8 cellular contexts compared by ENCODE assay signal in the genomic region with DNA sequence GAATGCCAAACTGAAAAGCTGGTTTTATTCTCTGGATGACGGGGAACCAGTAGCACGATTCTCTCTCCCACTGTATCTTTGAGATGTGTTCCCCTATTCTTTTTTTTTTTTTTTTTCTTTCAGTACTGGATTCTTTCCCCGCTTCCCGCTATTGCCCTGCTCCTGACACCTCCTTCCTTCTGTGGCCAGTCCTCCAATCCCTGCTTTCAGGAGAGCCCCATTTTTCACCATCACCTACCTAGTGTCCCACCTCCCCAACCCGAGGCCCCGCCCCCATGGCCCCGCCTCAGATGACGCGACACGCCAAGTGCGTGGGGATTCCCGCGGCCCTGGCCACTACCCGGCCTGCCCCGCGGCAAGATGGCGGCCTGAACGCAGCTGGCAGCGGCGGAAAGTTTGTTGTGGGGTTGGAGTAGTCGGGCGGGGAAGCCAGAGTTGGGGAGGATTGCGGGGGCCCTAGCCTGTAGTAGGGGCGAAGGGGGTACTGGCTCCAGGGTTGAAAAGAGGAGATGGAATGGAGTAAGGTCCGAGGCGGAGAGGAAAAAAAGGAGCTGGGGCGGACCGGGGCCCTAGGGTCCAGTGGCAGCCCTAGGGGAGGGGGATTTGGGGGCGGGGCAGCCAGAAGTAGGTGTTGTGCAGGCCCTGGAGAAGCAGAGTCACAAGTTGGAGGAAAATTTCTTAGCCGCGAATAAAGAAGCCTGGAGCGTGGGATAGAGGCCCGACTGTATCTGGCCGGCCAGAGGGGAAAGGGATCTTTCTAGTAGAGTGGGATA. TPM values are rescaled to one million over a fixed set of nuclear protein-coding genes. Genes with fewer than 3 reads are reported as not detected.
DNase-seq lines count a peak whose midpoint lies in the region; ATAC-seq and TF ChIP-seq lines count a peak whose summit lies in the region.

A gene with protein sequence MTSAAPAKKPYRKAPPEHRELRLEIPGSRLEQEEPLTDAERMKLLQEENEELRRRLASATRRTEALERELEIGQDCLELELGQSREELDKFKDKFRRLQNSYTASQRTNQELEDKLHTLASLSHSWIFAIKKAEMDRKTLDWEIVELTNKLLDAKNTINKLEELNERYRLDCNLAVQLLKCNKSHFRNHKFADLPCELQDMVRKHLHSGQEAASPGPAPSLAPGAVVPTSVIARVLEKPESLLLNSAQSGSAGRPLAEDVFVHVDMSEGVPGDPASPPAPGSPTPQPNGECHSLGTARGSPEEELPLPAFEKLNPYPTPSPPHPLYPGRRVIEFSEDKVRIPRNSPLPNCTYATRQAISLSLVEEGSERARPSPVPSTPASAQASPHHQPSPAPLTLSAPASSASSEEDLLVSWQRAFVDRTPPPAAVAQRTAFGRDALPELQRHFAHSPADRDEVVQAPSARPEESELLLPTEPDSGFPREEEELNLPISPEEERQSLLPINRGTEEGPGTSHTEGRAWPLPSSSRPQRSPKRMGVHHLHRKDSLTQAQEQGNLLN (plus strand): TSS at position 336 of the 773 bp plus-strand sequence. CDS start 21,432 bp downstream, outside the sequence.

- H3K27me3 ChIP-seq in GM23248 (replicated peaks; ENCODE audit: insufficient read depth) (no peaks in the 10 kb centered on the region), MM.1S (replicated peaks; ENCODE audit: insufficient read depth, low read length) (no peaks in the 10 kb centered on the region), SJSA1 (replicated peaks) (no peaks in the 10 kb centered on the region), foreskin keratinocyte (no peaks in the 10 kb centered on the region), neural progenitor cell (no peaks in the 10 kb centered on the region), stomach smooth muscle (ENCODE audit: control insufficient read depth in 1 of 2, insufficient read depth in 2 of 2, low read length in 2 of 2) (no peaks in the 10 kb centered on the region)

- no peaks in the 10 kb centered on the region for H3K9me3 Mint-ChIP-seq in neural progenitor cell

- H3K4me1 ChIP-seq in GM23248 (ENCODE audit: insufficient read depth) (peaks cover 10% of the 10 kb centered on the region), MM.1S (ENCODE audit: low read length) (peaks cover 7% of the 10 kb centered on the region), SJSA1 (replicated peaks) (peaks cover 9% of the 10 kb centered on the region), foreskin keratinocyte (peaks cover 10% of the 10 kb centered on the region), neural progenitor cell (peaks cover 17% of the 10 kb centered on the region), stomach smooth muscle (ENCODE audit: control insufficient read depth, insufficient read depth, low read length) (peaks cover 15% of the 10 kb centered on the region)

- 3% methylated on average over 24 to 34 of the region's 34 CpGs for WGBS in GM23248 (ENCODE audit: low coverage in 1 of 2, low lambda C conversion rate in 2 of 2, missing lambda C conversion rate in 2 of 2), 2 experiments

- no peaks in the 10 kb centered on the region for H3K27me3 Mint-ChIP-seq in neural progenitor cell (ENCODE audit: insufficient read depth, low read depth)

- peak within 1 kb of the TSS; percentile 96 for H3K9ac ChIP-seq in GM23248
- peak within 1 kb of the TSS; percentile 85 for H3K9ac ChIP-seq in MM.1S (ENCODE audit: low read length)
- H3K9ac ChIP-seq in neural progenitor cell, result peak within 1 kb of the TSS; percentile 77
- H3K9ac ChIP-seq in stomach smooth muscle (ENCODE audit: low read length in 2 of 2), result peak within 1 kb of the TSS; percentile 75 to 95

- H3K36me3 Mint-ChIP-seq in neural progenitor cell, result peaks cover 5% of the 10 kb centered on the region

- H2AFZ ChIP-seq in GM23248 (peak within 1 kb of the TSS; percentile 94), MM.1S (ENCODE audit: low read length) (peak within 1 kb of the TSS; percentile 95), neural progenitor cell (replicated peaks) (peak within 1 kb of the TSS; percentile 98)

- peak within 1 kb of the TSS; percentile 64 for H3K27ac Mint-ChIP-seq in neural progenitor cell

- H3F3A ChIP-seq in GM23248 (ENCODE audit: insufficient read depth) (peaks cover 7% of the 10 kb centered on the region; the same call in 1 of the 2 replicates), MM.1S (ENCODE audit: insufficient read depth, low read length) (no peaks in the 10 kb centered on the region), neural progenitor cell (ENCODE audit: low read depth) (no peaks in the 10 kb centered on the region)

- peak within 1 kb of the TSS; percentile 90 for H3K4me3 Mint-ChIP-seq in neural progenitor cell

- ATAC-seq in foreskin keratinocyte, result peak; percentile 78

- no peak for TF ChIP-seq CTCF in MM.1S (IDR thresholded peaks at IDR 0.05; ENCODE audit: low read length)
- TF ChIP-seq CTCF in foreskin keratinocyte (conservative IDR thresholded peaks at IDR 0.05), result no peak
- TF ChIP-seq CTCF in neural progenitor cell (IDR thresholded peaks at IDR 0.05), result no peak

- H3K4me3 ChIP-seq in GM23248 (peak within 1 kb of the TSS; percentile 93), MM.1S (ENCODE audit: low read length) (peak within 1 kb of the TSS; percentile 79), SJSA1 (peak within 1 kb of the TSS; percentile 57), neural progenitor cell (peak within 1 kb of the TSS; percentile 76), stomach smooth muscle (ENCODE audit: low read length in 2 of 2) (peak within 1 kb of the TSS; percentile 71 to 86)

- H3K4me2 ChIP-seq in GM23248 (ENCODE audit: unreplicated experiment) (peak within 1 kb of the TSS; percentile 89), MM.1S (ENCODE audit: low read depth, low read length) (peak within 1 kb of the TSS; percentile 98), neural progenitor cell (peak within 1 kb of the TSS; percentile 94)

- H3K9me3 ChIP-seq in GM23248 (ENCODE audit: low read depth), result no peaks in the 10 kb centered on the region
- H3K9me3 ChIP-seq in MM.1S (replicated peaks; ENCODE audit: insufficient read depth, low read length), result no peaks in the 10 kb centered on the region
- H3K9me3 ChIP-seq in SJSA1 (replicated peaks), result no peaks in the 10 kb centered on the region
- H3K9me3 ChIP-seq in neural progenitor cell (ENCODE audit: low read depth), result no peaks in the 10 kb centered on the region
- H3K9me3 ChIP-seq in stomach smooth muscle (ENCODE audit: control insufficient read depth in 2 of 2, low read length in 2 of 2), result no peaks in the 10 kb centered on the region

- in situ Hi-C loops in GM23248 (cut with MboI), result no loop called here

- DNase-seq in DMS79 treated with DMSO at 0.1 percent for 48 hours (lab: John Stamatoyannopoulos, UW) (peak; percentile 92), GM23248 (peak; percentile 92), MM.1S (peak; percentile 88), SJSA1 (ENCODE audit: low read depth in 1 of 2, low spot score in 2 of 2) (peak; percentile 38 to 91), foreskin keratinocyte (peak in 1 of 2 donors; percentile 64), neural progenitor cell (ENCODE audit: low spot score) (peak; percentile 92)
- DNase-seq in activated gamma-delta T cell treated with anti-CD3 and anti-CD28 coated beads, Interleukin-2, amount 50 U/mL, for 16 hours (ENCODE audit: low read depth), result peak; percentile 96

- H3K4me1 Mint-ChIP-seq in neural progenitor cell, result peaks cover 35% of the 10 kb centered on the region

- peak within 1 kb of the TSS; percentile 45 for H3K27ac ChIP-seq in GM23248
- peak within 1 kb of the TSS; percentile 32; the same call in 1 of the 2 replicates for H3K27ac ChIP-seq in MM.1S (ENCODE audit: low read length)
- H3K27ac ChIP-seq in SJSA1, result peak within 1 kb of the TSS; percentile 76
- peak within 1 kb of the TSS; percentile 61 for H3K27ac ChIP-seq in foreskin keratinocyte
- peak within 1 kb of the TSS; percentile 30 for H3K27ac ChIP-seq in neural progenitor cell
- H3K27ac ChIP-seq in stomach smooth muscle (ENCODE audit: low read length), result peak within 1 kb of the TSS; percentile 58

- no peaks in the 10 kb centered on the region for H3K9me2 ChIP-seq in GM23248 (ENCODE audit: insufficient read depth)
- no peaks in the 10 kb centered on the region for H3K9me2 ChIP-seq in MM.1S (replicated peaks; ENCODE audit: insufficient read depth, low read length)

- H3K79me2 ChIP-seq in GM23248 (ENCODE audit: insufficient read depth), result no peaks in the 10 kb centered on the region; the same call in none of the 2 replicates
- peaks cover 46% of the 10 kb centered on the region for H3K79me2 ChIP-seq in MM.1S (ENCODE audit: low read length)
- peaks cover 39% of the 10 kb centered on the region for H3K79me2 ChIP-seq in neural progenitor cell (ENCODE audit: low read depth)

- no peaks in the 10 kb centered on the region for H4K20me1 ChIP-seq in GM23248 (ENCODE audit: insufficient read depth)
- no peaks in the 10 kb centered on the region for H4K20me1 ChIP-seq in MM.1S (ENCODE audit: insufficient read depth, low read length)
- peaks cover 33% of the 10 kb centered on the region for H4K20me1 ChIP-seq in neural progenitor cell (ENCODE audit: low read depth)

- no peaks in the 10 kb centered on the region for H3K36me3 ChIP-seq in GM23248 (ENCODE audit: low read depth)
- no peaks in the 10 kb centered on the region for H3K36me3 ChIP-seq in MM.1S (replicated peaks; ENCODE audit: insufficient read depth, low read length)
- H3K36me3 ChIP-seq in SJSA1, result peaks cover 13% of the 10 kb centered on the region
- no peaks in the 10 kb centered on the region for H3K36me3 ChIP-seq in neural progenitor cell
- no peaks in the 10 kb centered on the region for H3K36me3 ChIP-seq in stomach smooth muscle (ENCODE audit: control insufficient read depth in 2 of 2, insufficient read depth in 2 of 2, low read length in 2 of 2)

RNA-seq across cellular contexts. Expression of the gene that starts here (rescaled TPM):
- total RNA-seq in GM23248 (2014; rRNA removed; shearing (Covaris generic)), result 17.7 and 32.9 TPM in 2 replicates
- polyA plus RNA-seq in GM23248 (2016; fragmentation: Nextera tagmentation; extraction: Ambion mirVana) (12.7 and 16.0 TPM in 2 replicates), foreskin keratinocyte (28.6 and 28.8 TPM in 2 replicates)
- 18.5 and 24.8 TPM in 2 replicates for total RNA-seq in SJSA1 (2014; rRNA removed; shearing (Covaris generic))
- total RNA-seq in foreskin keratinocyte (28.6 and 29.7 TPM in 2 replicates), neural progenitor cell (ENCODE audit: low replicate concordance) (12.9 and 31.4 TPM in 2 replicates)
